ENCODE assay signal across 1 cellular context in the genomic region with DNA sequence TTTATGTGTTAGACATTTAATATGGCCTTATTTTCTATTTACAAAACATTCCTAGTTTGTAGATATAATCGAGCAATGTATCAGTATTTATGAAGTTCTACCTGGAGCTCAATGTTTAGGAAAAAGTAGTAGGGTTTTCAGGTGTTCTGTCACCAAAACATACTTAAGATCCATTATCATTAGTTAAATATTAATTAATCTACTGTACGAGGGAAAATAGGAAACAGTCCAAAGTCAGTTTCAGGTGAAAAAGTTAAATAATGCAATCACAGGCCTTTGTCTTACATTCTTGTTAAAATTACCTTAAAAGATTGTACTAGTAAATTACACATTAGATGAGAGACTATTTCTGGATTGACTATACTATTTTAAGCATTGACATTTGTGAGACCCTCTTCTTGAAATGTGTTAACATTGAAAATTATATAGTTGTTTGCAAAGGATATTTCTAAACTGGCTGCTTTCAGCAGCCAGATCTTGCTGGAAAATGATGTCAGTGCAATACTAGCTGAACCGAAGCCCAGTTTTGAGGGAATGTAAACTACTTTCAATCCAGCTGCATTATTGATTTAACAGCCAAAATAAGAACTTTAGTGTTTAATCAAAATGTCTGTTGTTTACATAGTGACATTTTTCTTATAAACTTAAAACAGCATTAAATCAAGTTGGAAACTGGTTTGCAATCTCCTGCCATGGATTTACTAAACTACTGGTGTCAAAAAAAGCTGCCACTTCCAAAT.
TF ChIP-seq lines count a peak whose summit lies in the region.

No MANE protein-coding gene starts in this region.

TF ChIP-seq in IMR-90, 13 proteins besides CTCF, POLR2A, EP300 and RAD21 (continued from another document):
- TF ChIP-seq BHLHE40 (IDR thresholded peaks at IDR 0.05; ENCODE audit: low read depth, low read length) = no peak
- TF ChIP-seq, protein P1, sequence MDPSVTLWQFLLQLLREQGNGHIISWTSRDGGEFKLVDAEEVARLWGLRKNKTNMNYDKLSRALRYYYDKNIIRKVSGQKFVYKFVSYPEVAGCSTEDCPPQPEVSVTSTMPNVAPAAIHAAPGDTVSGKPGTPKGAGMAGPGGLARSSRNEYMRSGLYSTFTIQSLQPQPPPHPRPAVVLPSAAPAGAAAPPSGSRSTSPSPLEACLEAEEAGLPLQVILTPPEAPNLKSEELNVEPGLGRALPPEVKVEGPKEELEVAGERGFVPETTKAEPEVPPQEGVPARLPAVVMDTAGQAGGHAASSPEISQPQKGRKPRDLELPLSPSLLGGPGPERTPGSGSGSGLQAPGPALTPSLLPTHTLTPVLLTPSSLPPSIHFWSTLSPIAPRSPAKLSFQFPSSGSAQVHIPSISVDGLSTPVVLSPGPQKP (IDR thresholded peaks at IDR 0.05; ENCODE audit: borderline replicate concordance, low read depth, low read length) = no peak
